Comparison of ENCODE assay signal across 7 cellular contexts in the genomic region with DNA sequence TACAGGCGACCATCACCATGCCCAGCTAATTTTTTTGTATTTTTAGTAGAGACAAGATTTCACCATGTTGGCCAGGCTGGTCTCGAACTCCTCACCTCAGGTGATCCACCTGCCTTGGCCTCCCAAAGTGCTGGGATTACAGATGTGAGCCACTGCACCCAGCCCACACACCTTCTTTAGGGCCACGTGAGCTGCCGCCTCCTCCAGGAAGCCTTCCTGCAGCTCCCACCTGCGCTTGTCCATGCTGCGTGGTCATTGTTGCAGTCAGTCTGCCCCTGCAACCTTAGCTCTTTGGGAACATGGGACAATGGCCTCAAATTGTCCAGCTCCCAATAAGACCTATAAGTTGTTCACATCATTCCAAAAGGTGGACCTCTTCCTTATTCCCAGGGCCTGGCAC. TPM values are rescaled to one million over a fixed set of nuclear protein-coding genes. Genes with fewer than 3 reads are reported as not detected.
"Had no signal": no experiment of that assay in that cellular context is flagged by ENCODE, and none has a peak within 500 bp of the region (broad histone marks: within the 10 kb centered on the region; RNA-seq: fewer than 3 reads in every experiment).

No MANE protein-coding gene starts in this region.

RNA-seq across cellular contexts. Expression of a gene that starts 10.3 kb away (rescaled TPM):
- total RNA-seq: LHCN-M2, MCF 10A, NCI-H460, OCI-LY7, RPMI7951, SJSA1 had no signal
- polyA plus RNA-seq: SK-N-SH had no signal
